In genomic region chr10:25508112-25508815, GRCh38 we compare ENCODE assay signal across 2 cellular contexts.
TF ChIP-seq lines count a peak whose summit lies in the region.

No MANE protein-coding gene starts in this region.

TF ChIP-seq in GM23338, 12 proteins besides CTCF, POLR2A, EP300 and RAD21:
- TF ChIP-seq NANOG (IDR thresholded peaks at IDR 0.05; ENCODE audit: borderline replicate concordance) (no peak), EZH2 (IDR thresholded peaks at IDR 0.05; ENCODE audit: low read depth, unreplicated experiment) (no peak), POLR2AphosphoS5 (IDR thresholded peaks at IDR 0.05; ENCODE audit: low read depth) (no peak), EZH2phosphoT487 (IDR thresholded peaks at IDR 0.05; ENCODE audit: unreplicated experiment) (no peak), ZNF331 (CRISPR knock-in tag; IDR thresholded peaks at IDR 0.05; ENCODE audit: low read depth) (no peak), ZNF114 (CRISPR knock-in tag; IDR thresholded peaks at IDR 0.05) (no peak), ETS1 (IDR thresholded peaks at IDR 0.05) (no peak), JUNB (IDR thresholded peaks at IDR 0.05; ENCODE audit: unreplicated experiment) (no peak)
- TF ChIP-seq, protein P1, sequence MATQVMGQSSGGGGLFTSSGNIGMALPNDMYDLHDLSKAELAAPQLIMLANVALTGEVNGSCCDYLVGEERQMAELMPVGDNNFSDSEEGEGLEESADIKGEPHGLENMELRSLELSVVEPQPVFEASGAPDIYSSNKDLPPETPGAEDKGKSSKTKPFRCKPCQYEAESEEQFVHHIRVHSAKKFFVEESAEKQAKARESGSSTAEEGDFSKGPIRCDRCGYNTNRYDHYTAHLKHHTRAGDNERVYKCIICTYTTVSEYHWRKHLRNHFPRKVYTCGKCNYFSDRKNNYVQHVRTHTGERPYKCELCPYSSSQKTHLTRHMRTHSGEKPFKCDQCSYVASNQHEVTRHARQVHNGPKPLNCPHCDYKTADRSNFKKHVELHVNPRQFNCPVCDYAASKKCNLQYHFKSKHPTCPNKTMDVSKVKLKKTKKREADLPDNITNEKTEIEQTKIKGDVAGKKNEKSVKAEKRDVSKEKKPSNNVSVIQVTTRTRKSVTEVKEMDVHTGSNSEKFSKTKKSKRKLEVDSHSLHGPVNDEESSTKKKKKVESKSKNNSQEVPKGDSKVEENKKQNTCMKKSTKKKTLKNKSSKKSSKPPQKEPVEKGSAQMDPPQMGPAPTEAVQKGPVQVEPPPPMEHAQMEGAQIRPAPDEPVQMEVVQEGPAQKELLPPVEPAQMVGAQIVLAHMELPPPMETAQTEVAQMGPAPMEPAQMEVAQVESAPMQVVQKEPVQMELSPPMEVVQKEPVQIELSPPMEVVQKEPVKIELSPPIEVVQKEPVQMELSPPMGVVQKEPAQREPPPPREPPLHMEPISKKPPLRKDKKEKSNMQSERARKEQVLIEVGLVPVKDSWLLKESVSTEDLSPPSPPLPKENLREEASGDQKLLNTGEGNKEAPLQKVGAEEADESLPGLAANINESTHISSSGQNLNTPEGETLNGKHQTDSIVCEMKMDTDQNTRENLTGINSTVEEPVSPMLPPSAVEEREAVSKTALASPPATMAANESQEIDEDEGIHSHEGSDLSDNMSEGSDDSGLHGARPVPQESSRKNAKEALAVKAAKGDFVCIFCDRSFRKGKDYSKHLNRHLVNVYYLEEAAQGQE (IDR thresholded peaks at IDR 0.05; ENCODE audit: unreplicated experiment) = no peak

TF ChIP-seq in H1, 55 proteins besides CTCF, POLR2A, EP300 and RAD21:
- TF ChIP-seq GTF2F1 (IDR thresholded peaks at IDR 0.05; ENCODE audit: borderline replicate concordance, low read depth, low read length) (no peak), TAF7 (optimal IDR thresholded peaks at IDR 0.05; ENCODE audit: borderline replicate concordance, low read depth, low read length) (no peak), TEAD4 (IDR thresholded peaks at IDR 0.05; ENCODE audit: low read depth, low read length) (0 out of 2 replicates have a peak, but pooled peaks have one; percentile 56), ASH2L (IDR thresholded peaks at IDR 0.05; ENCODE audit: low read length) (peak; percentile 28), CBX5 (IDR thresholded peaks at IDR 0.05; ENCODE audit: low read depth, low read length) (no peak), PHF8 (conservative IDR thresholded peaks at IDR 0.05; ENCODE audit: low read depth, low read length) (no peak), MAX (IDR thresholded peaks at IDR 0.05) (peak; percentile 81), E2F6 (IDR thresholded peaks at IDR 0.05) (peak; percentile 81)
